Comparison of ENCODE assay signal across 16 cellular contexts in genomic region chr9:68426755-68427154, GRCh38.
DNase-seq lines count a peak whose midpoint lies in the region; ATAC-seq and TF ChIP-seq lines count a peak whose summit lies in the region.
"Had no signal": no experiment of that assay in that cellular context is flagged by ENCODE, and none has a peak within 500 bp of the region (broad histone marks: within the 10 kb centered on the region; RNA-seq: fewer than 3 reads in every experiment).

No MANE protein-coding gene starts in this region.

- H3K4me3 ChIP-seq in Loucy (ENCODE audit: low read length, poor library complexity, severe bottlenecking) (no peak overlapping the region), right cardiac atrium (ENCODE audit: low read length) (no peak overlapping the region), stomach smooth muscle (ENCODE audit: low read length in 2 of 2) (no peak overlapping the region), left lung (no peak overlapping the region)
- H3K4me3 ChIP-seq: A549; BLaER1 treated with 17β-estradiol and CSF1 and Interleukin-3, amounts not matched to agents 10 nM and 100 nM; GM23248; PC-9 had no signal

- H3K36me3 ChIP-seq in Loucy (ENCODE audit: insufficient read depth, low read length) (no peaks in the 10 kb centered on the region), stomach smooth muscle (ENCODE audit: control insufficient read depth in 2 of 2, insufficient read depth in 2 of 2, low read length in 2 of 2) (no peaks in the 10 kb centered on the region), left lung (no peaks in the 10 kb centered on the region)
- H3K36me3 ChIP-seq: BLaER1 treated with 17β-estradiol and CSF1 and Interleukin-3, amounts not matched to agents 10 nM and 100 nM had no signal

- DNase-seq in SK-N-DZ (ENCODE audit: low spot score) (peak; percentile 6), right cardiac atrium (no peak), left lung (no peak), osteocyte (ENCODE audit: extremely low spot score, unreplicated experiment) (no peak)
- DNase-seq: CD8-positive, alpha-beta memory T cell; DND-41; GM23248; HCEC 1CT; NCI-H1417; NCI-H1930; PC-9 had no signal

- H3K36me3 Mint-ChIP-seq in osteocyte (ENCODE audit: unreplicated experiment), result no peaks in the 10 kb centered on the region
- H3K36me3 Mint-ChIP-seq: CD8-positive, alpha-beta memory T cell had no signal

- H3K27ac Mint-ChIP-seq in osteocyte (ENCODE audit: unreplicated experiment), result no peak overlapping the region

- H3K9ac ChIP-seq in Loucy (ENCODE audit: low read depth, low read length, poor library complexity, severe bottlenecking), result no peak overlapping the region
- H3K9ac ChIP-seq in stomach smooth muscle (ENCODE audit: low read length in 2 of 2), result no peak overlapping the region
- H3K9ac ChIP-seq: BLaER1 treated with 17β-estradiol and CSF1 and Interleukin-3, amounts not matched to agents 10 nM and 100 nM; GM23248 had no signal

- no peak overlapping the region for H3K4me3 Mint-ChIP-seq in osteocyte (ENCODE audit: unreplicated experiment)
- H3K4me3 Mint-ChIP-seq: CD8-positive, alpha-beta memory T cell had no signal

- H3K27me3 Mint-ChIP-seq in osteocyte (ENCODE audit: unreplicated experiment), result peaks cover 2% of the 10 kb centered on the region

- H3K27me3 ChIP-seq in Loucy (ENCODE audit: insufficient read depth, low read length, poor library complexity, severe bottlenecking), result no peaks in the 10 kb centered on the region
- no peaks in the 10 kb centered on the region for H3K27me3 ChIP-seq in right cardiac atrium (ENCODE audit: control insufficient read depth, insufficient read depth)
- no peaks in the 10 kb centered on the region for H3K27me3 ChIP-seq in stomach smooth muscle (ENCODE audit: control insufficient read depth in 1 of 2, insufficient read depth in 2 of 2, low read length in 2 of 2)
- H3K27me3 ChIP-seq in left lung, result no peaks in the 10 kb centered on the region
- H3K27me3 ChIP-seq: BLaER1 treated with 17β-estradiol and CSF1 and Interleukin-3, amounts not matched to agents 10 nM and 100 nM had no signal

- no peaks in the 10 kb centered on the region for H4K20me1 ChIP-seq in Loucy (ENCODE audit: insufficient read depth, low read length, poor library complexity, severe bottlenecking)
- H4K20me1 ChIP-seq: BLaER1 treated with 17β-estradiol and CSF1 and Interleukin-3, amounts not matched to agents 10 nM and 100 nM had no signal

- TF ChIP-seq CTCF in Loucy (conservative IDR thresholded peaks at IDR 0.05; ENCODE audit: low read length) (no peak), left lung (IDR thresholded peaks at IDR 0.05) (no peak), osteocyte (IDR thresholded peaks at IDR 0.05) (no peak)

- H3K27ac ChIP-seq in right cardiac atrium (ENCODE audit: low read length) (peak overlapping the region; percentile 43), stomach smooth muscle (ENCODE audit: low read length) (peak overlapping the region; percentile 75), left lung (no peak overlapping the region)
- H3K27ac ChIP-seq: A549; BLaER1 treated with 17β-estradiol and CSF1 and Interleukin-3, amounts not matched to agents 10 nM and 100 nM; GM23248; PC-9 had no signal

- no peaks in the 10 kb centered on the region for H3F3A ChIP-seq in Loucy (ENCODE audit: low read depth)

- no peaks in the 10 kb centered on the region for H3K79me2 ChIP-seq in Loucy (ENCODE audit: insufficient read depth, low read length)

- H3K9me3 Mint-ChIP-seq in osteocyte (ENCODE audit: unreplicated experiment), result no peaks in the 10 kb centered on the region

- intact Hi-C loops in right cardiac atrium (cut with DNase I) (no loop called here), left lung (cut with DNase I) (no loop called here)

- ATAC-seq in right cardiac atrium, result peak; percentile 6 to 8
- ATAC-seq in left lung, result no peak
- no peak for ATAC-seq in GM18520 (IDR thresholded peaks at IDR 0.05; ENCODE audit: unreplicated experiment)
- ATAC-seq: A549 had no signal

- H3K4me1 Mint-ChIP-seq in osteocyte (ENCODE audit: unreplicated experiment), result no peaks in the 10 kb centered on the region
- H3K4me1 Mint-ChIP-seq: CD8-positive, alpha-beta memory T cell had no signal

- H3K4me1 ChIP-seq in Loucy (ENCODE audit: insufficient read depth, low read length, poor library complexity, severe bottlenecking), result peaks cover 14% of the 10 kb centered on the region
- H3K4me1 ChIP-seq in right cardiac atrium (ENCODE audit: control insufficient read depth, insufficient read depth, low read length), result peaks cover 9% of the 10 kb centered on the region
- peaks cover 19% of the 10 kb centered on the region for H3K4me1 ChIP-seq in stomach smooth muscle (ENCODE audit: control insufficient read depth, insufficient read depth, low read length)
- no peaks in the 10 kb centered on the region for H3K4me1 ChIP-seq in left lung
- H3K4me1 ChIP-seq: A549; BLaER1 treated with 17β-estradiol and CSF1 and Interleukin-3, amounts not matched to agents 10 nM and 100 nM had no signal

- peak overlapping the region; percentile 14 for H2AFZ ChIP-seq in Loucy (ENCODE audit: low read length)
- H2AFZ ChIP-seq: GM23248, PC-9 had no signal

- H3K9me3 ChIP-seq in Loucy (ENCODE audit: insufficient read depth, low read depth, low read length), result no peaks in the 10 kb centered on the region
- no peaks in the 10 kb centered on the region for H3K9me3 ChIP-seq in right cardiac atrium (ENCODE audit: control insufficient read depth, low read length)
- H3K9me3 ChIP-seq in stomach smooth muscle (ENCODE audit: control insufficient read depth in 2 of 2, low read length in 2 of 2), result no peaks in the 10 kb centered on the region
- H3K9me3 ChIP-seq in left lung, result peaks cover 0 to 2% of the 10 kb centered on the region in 2 donors
- H3K9me3 ChIP-seq: A549; BLaER1 treated with 17β-estradiol and CSF1 and Interleukin-3, amounts not matched to agents 10 nM and 100 nM had no signal

- no peak overlapping the region for H3K4me2 ChIP-seq in Loucy (ENCODE audit: low read depth, low read length, poor library complexity, severe bottlenecking)
- H3K4me2 ChIP-seq: A549; BLaER1 treated with 17β-estradiol and CSF1 and Interleukin-3, amounts not matched to agents 10 nM and 100 nM; PC-9 had no signal

- H3K9me2 ChIP-seq in Loucy (replicated peaks; ENCODE audit: low read depth, low read length), result no peaks in the 10 kb centered on the region

- WGBS in right cardiac atrium, result 37% methylated on average over 1 of the region's 1 CpG

Comparison
In these comparisons a context has a peak if more than half of its experiments do, and no peak if none do; other contexts are left out.
1. ATAC-seq: peak in right cardiac atrium (2 of 2); none in left lung (single experiment) and GM18520 (single experiment).
2. H3K27ac ChIP-seq: peak in right cardiac atrium (single experiment) and stomach smooth muscle (single experiment); none in left lung (0 of 2).